ENCODE assay signal across 8 cellular contexts in the genomic region with DNA sequence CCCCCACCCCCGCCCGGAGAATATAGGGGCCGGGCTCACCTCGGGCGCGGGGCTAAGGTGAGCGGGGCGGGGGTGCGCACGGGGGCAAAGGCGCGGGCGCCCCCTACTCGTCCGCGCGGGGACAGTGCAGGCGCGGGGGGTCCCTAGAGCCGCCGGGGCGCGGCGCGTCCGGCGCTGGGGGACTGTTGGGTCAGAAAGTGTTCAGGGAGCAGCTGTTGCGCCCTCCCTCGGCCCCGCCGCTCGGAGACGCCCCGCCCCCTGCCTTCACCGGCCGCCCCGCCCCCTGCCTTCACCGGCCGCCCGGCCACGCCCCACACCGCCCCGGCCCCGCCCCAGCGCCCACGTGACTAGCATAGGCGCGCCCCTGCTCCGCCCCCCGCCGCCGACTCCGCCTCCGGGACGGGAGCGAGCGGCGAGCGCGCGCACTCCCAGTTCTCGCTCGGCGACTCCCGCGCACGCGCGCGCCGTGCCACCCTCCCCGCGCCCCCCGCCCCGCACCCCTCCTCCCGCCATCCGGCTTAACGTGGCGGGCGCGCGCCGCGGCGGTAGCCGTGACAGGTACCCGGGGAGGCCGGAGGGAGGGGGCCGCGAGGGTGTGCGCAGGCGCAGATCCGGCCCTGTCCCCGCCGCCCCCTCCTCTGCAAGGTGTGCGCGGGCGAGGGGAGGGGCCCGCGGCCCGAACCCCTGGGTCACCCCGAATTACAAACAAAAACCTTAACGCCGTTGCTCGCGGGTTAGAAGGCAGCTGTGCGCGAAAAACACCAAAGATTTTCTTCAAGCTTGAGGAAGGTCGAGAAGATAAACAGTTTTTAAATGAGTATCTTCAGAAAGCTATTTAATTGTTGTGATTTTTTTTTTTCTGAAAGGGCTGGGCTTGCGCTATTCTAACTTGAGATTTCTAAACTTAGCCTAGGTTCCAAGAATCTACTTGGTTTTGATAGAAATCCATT. TPM values are rescaled to one million over a fixed set of nuclear protein-coding genes. Genes with fewer than 3 reads are reported as not detected.
DNase-seq lines count a peak whose midpoint lies in the region; TF ChIP-seq lines count a peak whose summit lies in the region.

No MANE protein-coding gene starts in this region.

- peaks cover 23% of the 10 kb centered on the region for H3K4me1 ChIP-seq in ES-I3 (ENCODE audit: insufficient read depth, low read length)
- H3K4me1 ChIP-seq in HAP-1, result peaks cover 26% of the 10 kb centered on the region
- peaks cover 22% of the 10 kb centered on the region for H3K4me1 ChIP-seq in MM.1S (ENCODE audit: low read length)
- H3K4me1 ChIP-seq in suprapubic skin, result peaks cover 52% of the 10 kb centered on the region

- H3K4me3 ChIP-seq in HAP-1, result peak overlapping the region; percentile 64
- peak overlapping the region; percentile 75 for H3K4me3 ChIP-seq in MM.1S (ENCODE audit: low read length)
- peak overlapping the region; percentile 99 for H3K4me3 ChIP-seq in suprapubic skin

- H3K4me2 ChIP-seq in MM.1S (ENCODE audit: low read depth, low read length), result peak overlapping the region; percentile 84

- peak in 1 of 2 donors; percentile 73 for TF ChIP-seq POLR2A in suprapubic skin (IDR thresholded peaks at IDR 0.05)

- H3K9me2 ChIP-seq in MM.1S (replicated peaks; ENCODE audit: insufficient read depth, low read length), result no peaks in the 10 kb centered on the region

- in situ Hi-C loops in HAP-1 (cut with MboI; ENCODE audit: low sequenced_read_pairs), result no loop called here

- no peaks in the 10 kb centered on the region for H3K36me3 ChIP-seq in ES-I3 (ENCODE audit: insufficient read depth, low read length)
- no peaks in the 10 kb centered on the region for H3K36me3 ChIP-seq in HAP-1 (replicated peaks)
- no peaks in the 10 kb centered on the region for H3K36me3 ChIP-seq in MM.1S (replicated peaks; ENCODE audit: insufficient read depth, low read length)
- no peaks in the 10 kb centered on the region for H3K36me3 ChIP-seq in suprapubic skin

- no peak for TF ChIP-seq EP300 in suprapubic skin (IDR thresholded peaks at IDR 0.05)

- peaks cover 67% of the 10 kb centered on the region for H3K79me2 ChIP-seq in MM.1S (ENCODE audit: low read length)

- H3K9ac ChIP-seq in ES-I3 (ENCODE audit: low read depth, low read length), result peak overlapping the region; percentile 99
- H3K9ac ChIP-seq in MM.1S (ENCODE audit: low read length), result peak overlapping the region; percentile 85

- no peaks in the 10 kb centered on the region for H4K20me1 ChIP-seq in MM.1S (ENCODE audit: insufficient read depth, low read length)

- WGBS in suprapubic skin, result 1% methylated on average over 21 of the region's 110 CpGs

- peaks cover 36% of the 10 kb centered on the region for H3F3A ChIP-seq in MM.1S (ENCODE audit: insufficient read depth, low read length)

- H3K27ac ChIP-seq in MM.1S (ENCODE audit: low read length), result peak overlapping the region; percentile 81
- peak overlapping the region; percentile 100 for H3K27ac ChIP-seq in suprapubic skin

- H2AFZ ChIP-seq in MM.1S (ENCODE audit: low read length), result peak overlapping the region; percentile 51; the same call in 1 of the 2 replicates

- DNase-seq in HAP-1 (ENCODE audit: low spot score in 2 of 2) (peak; percentile 81 to 97), MM.1S (peak; percentile 93), SHP77 treated with DMSO at 0.1 percent for 48 hours (lab: John Stamatoyannopoulos, UW) (peak; percentile 61), germinal center (ENCODE audit: low spot score) (peak; percentile 87), occipital lobe (lab: John Stamatoyannopoulos, UW) (peak; percentile 91), suprapubic skin (ENCODE audit: low spot score in 2 of 2) (peak; percentile 97 to 98)
- DNase-seq in activated naive CD4-positive, alpha-beta T cell (lab: John Stamatoyannopoulos, UW), result peak; percentile 98 to 99 (median 98)

- TF ChIP-seq CTCF in MM.1S (IDR thresholded peaks at IDR 0.05; ENCODE audit: low read length), result peak; percentile 27; the same call in 1 of the 2 replicates
- TF ChIP-seq CTCF in suprapubic skin (IDR thresholded peaks at IDR 0.05), result peak in 1 of 2 donors; percentile 21

- no peaks in the 10 kb centered on the region for H3K27me3 ChIP-seq in HAP-1 (ENCODE audit: low read depth)
- no peaks in the 10 kb centered on the region for H3K27me3 ChIP-seq in MM.1S (replicated peaks; ENCODE audit: insufficient read depth, low read length)
- no peaks in the 10 kb centered on the region for H3K27me3 ChIP-seq in suprapubic skin

- H3K9me3 ChIP-seq in ES-I3 (ENCODE audit: control insufficient read depth, insufficient read depth, low read length) (no peaks in the 10 kb centered on the region), HAP-1 (no peaks in the 10 kb centered on the region), MM.1S (replicated peaks; ENCODE audit: insufficient read depth, low read length) (no peaks in the 10 kb centered on the region), suprapubic skin (no peaks in the 10 kb centered on the region)

RNA-seq across cellular contexts. Expression of a gene that starts 0.7 kb away (rescaled TPM):
- 7.3 TPM for total RNA-seq in occipital lobe
- total RNA-seq in suprapubic skin, result 10 to 100 TPM; 31.2 to 64.8 (median 46.7) TPM

Comparison
In these comparisons a context has a peak if more than half of its experiments do, and no peak if none do; other contexts are left out.
1. Peak in every context shown above with its lines: DNase-seq, H3K4me3 ChIP-seq and H3K27ac ChIP-seq.